In the genomic region with DNA sequence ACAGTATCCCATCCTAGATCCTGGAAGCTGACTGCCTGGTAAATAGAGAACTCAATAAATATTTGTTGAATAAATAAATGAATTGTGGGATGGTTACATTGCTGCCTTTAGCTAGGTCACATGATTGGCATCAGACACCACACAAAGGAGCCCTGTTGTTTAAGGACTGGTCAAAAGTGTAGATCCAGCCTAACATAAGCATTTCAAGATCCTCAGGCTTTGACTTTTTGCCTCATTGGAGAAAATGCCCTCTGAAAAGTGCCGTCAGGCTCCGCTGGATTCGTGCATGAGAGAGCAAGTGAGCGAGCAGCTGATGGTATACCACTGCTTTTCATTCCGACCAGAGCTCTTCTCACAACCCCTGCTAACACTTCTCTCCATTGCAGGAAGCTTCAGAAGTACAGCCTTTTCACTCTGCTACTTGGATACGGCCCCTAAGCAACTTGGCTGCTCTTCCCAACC, we compare ENCODE assay signal across 8 cellular contexts. TPM values are rescaled to one million over a fixed set of nuclear protein-coding genes. Genes with fewer than 3 reads are reported as not detected.
A peak's percentile ranks its signal among the peaks of the same experiment; 100 is the strongest.
DNase-seq lines count a peak whose midpoint lies in the region; ATAC-seq and TF ChIP-seq lines count a peak whose summit lies in the region.

No MANE protein-coding gene starts in this region.

- no peaks in the 10 kb centered on the region for H3K27me3 ChIP-seq in dorsolateral prefrontal cortex

- no peaks in the 10 kb centered on the region for H3K9me3 Mint-ChIP-seq in activated T-cell treated with anti-CD3 and anti-CD28 coated beads, Interleukin-2, amount 50 U/mL, for 72 hours
- no peaks in the 10 kb centered on the region for H3K9me3 Mint-ChIP-seq in nephron progenitor cell

- no peak for ATAC-seq in activated T-cell treated with anti-CD3 and anti-CD28 coated beads, Interleukin-2, amount 50 U/mL, for 72 hours (replicated peaks in 1 of 2)
- ATAC-seq in GM19452 (IDR thresholded peaks at IDR 0.05; ENCODE audit: unreplicated experiment) (no peak), GM18867 (IDR thresholded peaks at IDR 0.05; ENCODE audit: unreplicated experiment) (no peak)

- DNase-seq in activated T-cell treated with anti-CD3 and anti-CD28 coated beads, Interleukin-2, amount 50 U/mL, for 72 hours, result no peak
- no peak for DNase-seq in activated T-cell treated with anti-CD3 and anti-CD28 coated beads, Interleukin-2, amount 50 U/mL, for 1 hour
- DNase-seq in NCI-H510A (lab: John Stamatoyannopoulos, UW), result peak; percentile 77
- DNase-seq in dorsolateral prefrontal cortex, result peak in 3 of 10 donors; percentile 8 to 54 (median 40)
- peak; percentile 28 for DNase-seq in nephron progenitor cell
- DNase-seq in NCI-H524 treated with DMSO at 0.1 percent for 48 hours (lab: John Stamatoyannopoulos, UW), result no peak

- peak overlapping the region; percentile 88 to 94 for H3K4me3 Mint-ChIP-seq in activated T-cell treated with anti-CD3 and anti-CD28 coated beads, Interleukin-2, amount 50 U/mL, for 72 hours
- H3K4me3 Mint-ChIP-seq in nephron progenitor cell, result peak overlapping the region; percentile 100

- H3K36me3 Mint-ChIP-seq in activated T-cell treated with anti-CD3 and anti-CD28 coated beads, Interleukin-2, amount 50 U/mL, for 72 hours (ENCODE audit: insufficient read depth in 2 of 2), result peaks cover 2 to 5% of the 10 kb centered on the region in 2 donors
- no peaks in the 10 kb centered on the region for H3K36me3 Mint-ChIP-seq in nephron progenitor cell (ENCODE audit: low read depth)

- H3K27me3 Mint-ChIP-seq in activated T-cell treated with anti-CD3 and anti-CD28 coated beads, Interleukin-2, amount 50 U/mL, for 72 hours (ENCODE audit: low read depth), result no peaks in the 10 kb centered on the region
- H3K27me3 Mint-ChIP-seq in nephron progenitor cell (ENCODE audit: low read depth, poor library complexity), result peaks cover 3% of the 10 kb centered on the region

- peak overlapping the region in 58 of 59 donors; percentile 70 to 100 (median 94) for H3K4me3 ChIP-seq in dorsolateral prefrontal cortex

- H3K4me1 Mint-ChIP-seq in activated T-cell treated with anti-CD3 and anti-CD28 coated beads, Interleukin-2, amount 50 U/mL, for 72 hours (ENCODE audit: low read depth), result peaks cover 32% of the 10 kb centered on the region
- peaks cover 51% of the 10 kb centered on the region for H3K4me1 Mint-ChIP-seq in nephron progenitor cell

- intact Hi-C loops in dorsolateral prefrontal cortex (cut with DNase I), result loop anchor here in 1 of 2 donors (1.0 to 10.0 kb wide), 3 partner anchors 55 to 301 kb away; a partner anchor contains a TSS

- H3K27ac ChIP-seq in dorsolateral prefrontal cortex, result peak overlapping the region; percentile 93 to 100 (median 100)

- peak in 2 of 56 donors; percentile 8 to 24 for TF ChIP-seq CTCF in dorsolateral prefrontal cortex (IDR thresholded peaks at IDR 0.05 in 54 of 56, conservative IDR thresholded peaks at IDR 0.05 in 2 of 56; ENCODE audit: low read depth in 1 of 56, partially characterized antibody in 56 of 56)
- no peak for TF ChIP-seq CTCF in nephron progenitor cell (IDR thresholded peaks at IDR 0.05)

- peak overlapping the region; percentile 83 for H3K27ac Mint-ChIP-seq in activated T-cell treated with anti-CD3 and anti-CD28 coated beads, Interleukin-2, amount 50 U/mL, for 72 hours
- H3K27ac Mint-ChIP-seq in nephron progenitor cell, result peak overlapping the region; percentile 98

RNA-seq across cellular contexts. Expression of a gene that starts 1.3 kb away (rescaled TPM):
- total RNA-seq in activated T-cell treated with anti-CD3 and anti-CD28 coated beads, Interleukin-2, amount 50 U/mL, for 72 hours, result 10 to 100 TPM; 57.4 to 57.8 TPM
- total RNA-seq in dorsolateral prefrontal cortex, result 100 to 1,000 TPM in 2 of 120 experiments, 10 to 100 TPM in 118; 49.1 to 124 (median 68.9) TPM

RNA-seq across cellular contexts. Expression of a gene that starts 31.6 kb away (rescaled TPM):
- 1 to 10 TPM; 2.5 to 3.8 TPM for total RNA-seq in activated T-cell treated with anti-CD3 and anti-CD28 coated beads, Interleukin-2, amount 50 U/mL, for 72 hours
- 1 to 10 TPM; 1.5 to 6.7 (median 3.7) TPM for total RNA-seq in dorsolateral prefrontal cortex

RNA-seq across cellular contexts. Expression of a gene that starts 55.5 kb away (rescaled TPM):
- total RNA-seq in activated T-cell treated with anti-CD3 and anti-CD28 coated beads, Interleukin-2, amount 50 U/mL, for 72 hours, result 10 to 100 TPM; 47.2 to 49.6 TPM
- 10 to 100 TPM; 17.0 to 49.2 (median 28.7) TPM for total RNA-seq in dorsolateral prefrontal cortex

Comparison
In these comparisons a context has a peak if more than half of its experiments do, and no peak if none do; other contexts are left out.
1. DNase-seq: peak in NCI-H510A (single experiment) and nephron progenitor cell (single experiment); none in activated T-cell treated with anti-CD3 and anti-CD28 coated beads, Interleukin-2, amount 50 U/mL, for 72 hours (0 of 2), activated T-cell treated with anti-CD3 and anti-CD28 coated beads, Interleukin-2, amount 50 U/mL, for 1 hour (single experiment) and NCI-H524 treated with DMSO at 0.1 percent for 48 hours (single experiment).